Comparison of ENCODE assay signal across 29 cellular contexts in the genomic region with DNA sequence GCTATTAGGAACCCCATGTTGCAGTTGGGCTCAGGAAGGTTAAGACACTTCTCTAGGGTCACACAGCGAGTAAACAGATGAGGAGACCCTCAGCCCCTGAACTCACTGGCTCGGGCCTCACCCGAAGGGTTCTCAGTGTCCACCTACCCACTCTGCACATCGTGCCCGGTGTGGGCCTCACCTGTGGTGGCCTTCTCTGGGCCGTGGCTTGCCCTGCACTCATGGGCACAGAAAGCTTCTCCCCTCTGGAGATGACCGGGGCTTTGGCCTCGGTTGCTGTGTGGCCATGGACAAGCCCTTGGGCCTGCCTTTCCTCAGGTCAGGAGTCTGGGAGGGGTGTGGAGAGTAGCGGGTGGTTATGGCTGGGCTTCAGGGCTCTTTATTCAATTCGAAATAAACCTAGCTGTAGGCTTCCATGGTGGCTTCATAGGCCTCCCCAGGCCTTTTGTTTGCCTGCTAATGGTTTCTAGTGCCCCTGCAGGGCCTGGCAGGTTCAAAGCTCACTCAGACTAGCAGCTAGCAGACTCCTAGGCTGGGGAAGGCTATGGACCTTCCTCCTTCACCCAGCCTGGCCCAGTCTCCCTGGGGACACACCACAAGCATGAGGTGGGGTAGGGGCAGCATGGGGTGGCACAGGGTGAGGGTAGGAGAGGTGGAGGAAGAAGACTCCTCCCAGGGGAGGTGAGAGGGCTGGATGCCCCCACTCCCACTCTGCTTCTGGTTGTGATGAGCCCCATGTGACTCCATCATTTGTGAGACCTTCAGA.
A peak's percentile ranks its signal among the peaks of the same experiment; 100 is the strongest.
DNase-seq lines count a peak whose midpoint lies in the region; ATAC-seq and TF ChIP-seq lines count a peak whose summit lies in the region.
"Had no signal": no experiment of that assay in that cellular context is flagged by ENCODE, and none has a peak within 500 bp of the region (broad histone marks: within the 10 kb centered on the region; RNA-seq: fewer than 3 reads in every experiment).

No MANE protein-coding gene starts in this region.

- POLR2A ChIA-PET in activated naive CD8-positive, alpha-beta T cell treated with anti-CD3 and anti-CD28 coated beads, Interleukin-2, amount 10 ng/mL, durations not matched to agents 7 days and 5 days (lab: Charles Lee), result no interaction called here

- intact Hi-C loops in lower lobe of right lung (cut with DNase I), result no loop called here

- no peak overlapping the region for H3K27ac Mint-ChIP-seq in activated naive CD8-positive, alpha-beta T cell treated with anti-CD3 and anti-CD28 coated beads, Interleukin-2, amount 10 ng/mL, durations not matched to agents 7 days and 5 days
- no peak overlapping the region for H3K27ac Mint-ChIP-seq in activated naive CD8-positive, alpha-beta T cell treated with anti-CD3 and anti-CD28 coated beads, Interleukin-2, amount 50 U/mL, for 24 hours
- no peak overlapping the region for H3K27ac Mint-ChIP-seq in chondrocyte (ENCODE audit: unreplicated experiment)
- H3K27ac Mint-ChIP-seq in type B pancreatic cell, result peak overlapping the region; percentile 8
- H3K27ac Mint-ChIP-seq: activated CD8-positive, alpha-beta T cell treated with anti-CD3 and anti-CD28 coated beads, Interleukin-2, amount 10 ng/mL, durations not matched to agents 7 days and 5 days; activated naive CD4-positive, alpha-beta T cell treated with anti-CD3 and anti-CD28 coated beads, Interleukin-2, amount 50 U/mL, for 24 hours; activated T-helper 17 cell treated with anti-CD3 and anti-CD28 coated beads, Interleukin-2, amount 50 U/mL, for 72 hours; natural killer cell treated with Interleukin-12 subunit alpha and Interleukin-12 subunit beta and Interleukin-15 and Interleukin-18, amount 100 ng/mL, for 72 hours; T-helper 1 cell treated with Interleukin-12 subunit alpha and Interleukin-12 subunit beta and Interleukin-4 antibody, amounts not matched to agents 30 μg/mL and 1 μg/mL, for 36 hours had no signal

- H3K27me3 Mint-ChIP-seq in activated naive CD8-positive, alpha-beta T cell treated with anti-CD3 and anti-CD28 coated beads, Interleukin-2, amount 10 ng/mL, durations not matched to agents 7 days and 5 days, result peaks cover 14% of the 10 kb centered on the region
- H3K27me3 Mint-ChIP-seq in activated naive CD8-positive, alpha-beta T cell treated with anti-CD3 and anti-CD28 coated beads, Interleukin-2, amount 50 U/mL, for 24 hours, result no peaks in the 10 kb centered on the region
- H3K27me3 Mint-ChIP-seq in chondrocyte (ENCODE audit: low read depth) (no peaks in the 10 kb centered on the region), type B pancreatic cell (no peaks in the 10 kb centered on the region)
- H3K27me3 Mint-ChIP-seq: activated naive CD4-positive, alpha-beta T cell treated with anti-CD3 and anti-CD28 coated beads, Interleukin-2, amount 50 U/mL, for 24 hours had no signal

- peak; percentile 19 for DNase-seq in activated naive CD8-positive, alpha-beta T cell treated with anti-CD3 and anti-CD28 coated beads, Interleukin-2, amount 10 ng/mL, durations not matched to agents 7 days and 5 days
- no peak for DNase-seq in activated naive CD8-positive, alpha-beta T cell treated with anti-CD3 and anti-CD28 coated beads, Interleukin-2, amount 50 U/mL, for 24 hours
- peak; percentile 81 for DNase-seq in chondrocyte (ENCODE audit: low spot score)
- DNase-seq in lower lobe of right lung, result peak; percentile 31
- no peak for DNase-seq in type B pancreatic cell (ENCODE audit: extremely low spot score, unreplicated experiment)
- no peak for DNase-seq in activated CD4-positive, alpha-beta T cell treated with anti-CD3 and anti-CD28 coated beads, Interleukin-2, amount 50 U/mL, for 1 hour
- no peak for DNase-seq in activated CD4-positive, alpha-beta T cell treated with anti-CD3 and anti-CD28 coated beads, Interleukin-2, amount 50 U/mL, for 48 hours
- no peak for DNase-seq in OCI-M1 (lab: John Stamatoyannopoulos, UW)
- DNase-seq: 8988T; activated CD4-positive, CD25-positive, alpha-beta regulatory T cell treated with anti-CD3 and anti-CD28 coated beads, Interleukin-2, amount 50 U/mL, for 72 hours; activated CD8-positive, alpha-beta T cell treated with anti-CD3 and anti-CD28 coated beads, Interleukin-2, amount 10 ng/mL, durations not matched to agents 7 days and 5 days; anterior cingulate cortex; Calu3; caudate nucleus; cortex of kidney; DND-41; NCI-H146; NCI-H2107; NCI-H345; stimulated activated naive CD4-positive, alpha-beta T cell had no signal

- H3K4me3 ChIP-seq in lower lobe of right lung, result no peak overlapping the region
- H3K4me3 ChIP-seq: skin epidermis had no signal

- H3K4me1 ChIP-seq in lower lobe of right lung, result peaks cover 13% of the 10 kb centered on the region

- no peak overlapping the region for H3K4me3 Mint-ChIP-seq in activated naive CD8-positive, alpha-beta T cell treated with anti-CD3 and anti-CD28 coated beads, Interleukin-2, amount 10 ng/mL, durations not matched to agents 7 days and 5 days
- H3K4me3 Mint-ChIP-seq in activated naive CD8-positive, alpha-beta T cell treated with anti-CD3 and anti-CD28 coated beads, Interleukin-2, amount 50 U/mL, for 24 hours, result no peak overlapping the region
- no peak overlapping the region for H3K4me3 Mint-ChIP-seq in chondrocyte (ENCODE audit: unreplicated experiment)
- H3K4me3 Mint-ChIP-seq in type B pancreatic cell, result no peak overlapping the region
- H3K4me3 Mint-ChIP-seq: activated CD8-positive, alpha-beta T cell treated with anti-CD3 and anti-CD28 coated beads, Interleukin-2, amount 10 ng/mL, durations not matched to agents 7 days and 5 days; activated naive CD4-positive, alpha-beta T cell treated with anti-CD3 and anti-CD28 coated beads, Interleukin-2, amount 50 U/mL, for 24 hours; activated T-helper 17 cell treated with anti-CD3 and anti-CD28 coated beads, Interleukin-2, amount 50 U/mL, for 72 hours; CD14-positive monocyte; natural killer cell treated with Interleukin-12 subunit alpha and Interleukin-12 subunit beta and Interleukin-15 and Interleukin-18, amount 100 ng/mL, for 72 hours; T-helper 1 cell treated with Interleukin-12 subunit alpha and Interleukin-12 subunit beta and Interleukin-4 antibody, amounts not matched to agents 30 μg/mL and 1 μg/mL, for 36 hours had no signal

- no peaks in the 10 kb centered on the region for H3K4me1 Mint-ChIP-seq in activated naive CD8-positive, alpha-beta T cell treated with anti-CD3 and anti-CD28 coated beads, Interleukin-2, amount 10 ng/mL, durations not matched to agents 7 days and 5 days
- no peaks in the 10 kb centered on the region for H3K4me1 Mint-ChIP-seq in activated naive CD8-positive, alpha-beta T cell treated with anti-CD3 and anti-CD28 coated beads, Interleukin-2, amount 50 U/mL, for 24 hours
- H3K4me1 Mint-ChIP-seq in chondrocyte (ENCODE audit: low read depth), result peaks cover 49% of the 10 kb centered on the region
- H3K4me1 Mint-ChIP-seq in type B pancreatic cell (ENCODE audit: unreplicated experiment), result peaks cover 43% of the 10 kb centered on the region
- H3K4me1 Mint-ChIP-seq: activated naive CD4-positive, alpha-beta T cell treated with anti-CD3 and anti-CD28 coated beads, Interleukin-2, amount 50 U/mL, for 24 hours; activated T-helper 17 cell treated with anti-CD3 and anti-CD28 coated beads, Interleukin-2, amount 50 U/mL, for 72 hours; CD14-positive monocyte had no signal

- H3K9me3 Mint-ChIP-seq in activated naive CD8-positive, alpha-beta T cell treated with anti-CD3 and anti-CD28 coated beads, Interleukin-2, amount 10 ng/mL, durations not matched to agents 7 days and 5 days, result no peaks in the 10 kb centered on the region
- H3K9me3 Mint-ChIP-seq in activated naive CD8-positive, alpha-beta T cell treated with anti-CD3 and anti-CD28 coated beads, Interleukin-2, amount 50 U/mL, for 24 hours, result no peaks in the 10 kb centered on the region
- H3K9me3 Mint-ChIP-seq in chondrocyte (ENCODE audit: low read depth) (peaks cover 3% of the 10 kb centered on the region), type B pancreatic cell (no peaks in the 10 kb centered on the region)
- H3K9me3 Mint-ChIP-seq: activated naive CD4-positive, alpha-beta T cell treated with anti-CD3 and anti-CD28 coated beads, Interleukin-2, amount 50 U/mL, for 24 hours; activated T-helper 17 cell treated with anti-CD3 and anti-CD28 coated beads, Interleukin-2, amount 50 U/mL, for 72 hours; natural killer cell treated with Interleukin-12 subunit alpha and Interleukin-12 subunit beta and Interleukin-15 and Interleukin-18, amount 100 ng/mL, for 72 hours; T-helper 1 cell treated with Interleukin-12 subunit alpha and Interleukin-12 subunit beta and Interleukin-4 antibody, amounts not matched to agents 30 μg/mL and 1 μg/mL, for 36 hours had no signal

- no peak for ATAC-seq in activated naive CD8-positive, alpha-beta T cell treated with anti-CD3 and anti-CD28 coated beads, Interleukin-2, amount 10 ng/mL, durations not matched to agents 7 days and 5 days (ENCODE audit: low read depth)
- no peak for ATAC-seq in activated naive CD8-positive, alpha-beta T cell treated with anti-CD3 and anti-CD28 coated beads, Interleukin-2, amount 50 U/mL, for 24 hours
- ATAC-seq in lower lobe of right lung, result no peak
- ATAC-seq: activated CD8-positive, alpha-beta T cell treated with anti-CD3 and anti-CD28 coated beads, Interleukin-2, amount 10 ng/mL, durations not matched to agents 7 days and 5 days; activated T-helper 17 cell treated with anti-CD3 and anti-CD28 coated beads, Interleukin-2, amount 50 U/mL, for 72 hours; esophagus mucosa; natural killer cell treated with Interleukin-12 subunit alpha and Interleukin-12 subunit beta and Interleukin-15 and Interleukin-18, amount 100 ng/mL, for 72 hours had no signal

- H3K27ac ChIP-seq in lower lobe of right lung, result no peak overlapping the region
- H3K27ac ChIP-seq: RWPE1 had no signal

- no peaks in the 10 kb centered on the region for H3K27me3 ChIP-seq in lower lobe of right lung (ENCODE audit: low read depth)

- no peaks in the 10 kb centered on the region for H3K36me3 Mint-ChIP-seq in activated naive CD8-positive, alpha-beta T cell treated with anti-CD3 and anti-CD28 coated beads, Interleukin-2, amount 10 ng/mL, durations not matched to agents 7 days and 5 days
- no peaks in the 10 kb centered on the region for H3K36me3 Mint-ChIP-seq in activated naive CD8-positive, alpha-beta T cell treated with anti-CD3 and anti-CD28 coated beads, Interleukin-2, amount 50 U/mL, for 24 hours (ENCODE audit: low read depth)
- H3K36me3 Mint-ChIP-seq in chondrocyte (ENCODE audit: low read depth), result no peaks in the 10 kb centered on the region
- H3K36me3 Mint-ChIP-seq in type B pancreatic cell, result no peaks in the 10 kb centered on the region
- H3K36me3 Mint-ChIP-seq: activated naive CD4-positive, alpha-beta T cell treated with anti-CD3 and anti-CD28 coated beads, Interleukin-2, amount 50 U/mL, for 24 hours; CD14-positive monocyte; natural killer cell treated with Interleukin-12 subunit alpha and Interleukin-12 subunit beta and Interleukin-15 and Interleukin-18, amount 100 ng/mL, for 72 hours had no signal

- TF ChIP-seq CTCF in chondrocyte (IDR thresholded peaks at IDR 0.05) (no peak), lower lobe of right lung (IDR thresholded peaks at IDR 0.05) (no peak), type B pancreatic cell (conservative IDR thresholded peaks at IDR 0.05) (no peak)

- H3K9me3 ChIP-seq in lower lobe of right lung, result no peaks in the 10 kb centered on the region
- H3K9me3 ChIP-seq: SK-N-SH had no signal

- no peaks in the 10 kb centered on the region for H3K36me3 ChIP-seq in lower lobe of right lung

Comparison
In these comparisons a context has a peak if more than half of its experiments do, and no peak if none do; other contexts are left out.
1. DNase-seq: peak in activated naive CD8-positive, alpha-beta T cell treated with anti-CD3 and anti-CD28 coated beads, Interleukin-2, amount 10 ng/mL, durations not matched to agents 7 days and 5 days (single experiment), chondrocyte (single experiment) and lower lobe of right lung (single experiment); none in activated naive CD8-positive, alpha-beta T cell treated with anti-CD3 and anti-CD28 coated beads, Interleukin-2, amount 50 U/mL, for 24 hours (single experiment), type B pancreatic cell (single experiment), activated CD4-positive, alpha-beta T cell treated with anti-CD3 and anti-CD28 coated beads, Interleukin-2, amount 50 U/mL, for 1 hour (single experiment), activated CD4-positive, alpha-beta T cell treated with anti-CD3 and anti-CD28 coated beads, Interleukin-2, amount 50 U/mL, for 48 hours (0 of 2) and OCI-M1 (single experiment).